In the genomic region with DNA sequence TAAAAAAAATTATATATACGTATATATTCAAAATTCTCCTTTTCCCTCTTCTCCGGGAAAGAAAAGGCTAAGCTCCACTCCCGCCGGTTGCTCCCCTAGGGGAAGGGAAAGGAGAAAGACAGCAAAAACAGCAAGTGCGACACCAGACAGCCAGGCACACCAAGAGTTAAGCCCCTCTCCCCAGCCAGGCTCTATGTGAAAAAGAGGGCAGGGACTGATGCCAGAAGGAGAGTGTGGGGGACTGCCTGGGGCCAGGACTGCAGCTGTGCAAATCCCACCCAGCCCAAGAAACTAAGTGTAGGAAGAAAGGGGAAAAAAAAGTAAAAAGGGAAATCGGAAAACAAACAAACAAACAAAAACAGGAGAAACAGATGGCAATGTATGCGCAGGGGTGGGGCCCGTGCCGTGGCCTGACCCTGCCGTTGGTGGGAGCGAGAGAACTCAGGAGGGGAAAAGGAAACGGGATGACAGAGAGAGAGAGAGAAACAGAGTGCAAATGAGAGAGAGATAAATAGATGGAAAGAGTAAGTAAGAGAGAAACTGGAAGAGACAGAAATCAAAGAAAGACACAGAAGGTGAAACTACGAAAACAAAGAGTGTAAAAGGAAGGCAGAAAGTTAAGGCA, we compare ENCODE assay signal across 15 cellular contexts. TPM values are rescaled to one million over a fixed set of nuclear protein-coding genes. Genes with fewer than 3 reads are reported as not detected.
DNase-seq lines count a peak whose midpoint lies in the region; ATAC-seq and TF ChIP-seq lines count a peak whose summit lies in the region.
"Had no signal": no experiment of that assay in that cellular context is flagged by ENCODE, and none has a peak within 500 bp of the region (broad histone marks: within the 10 kb centered on the region; RNA-seq: fewer than 3 reads in every experiment).

No MANE protein-coding gene starts in this region.

- peaks cover 27% of the 10 kb centered on the region for H3K4me1 ChIP-seq in A673 (ENCODE audit: insufficient read depth, low read length, poor library complexity, severe bottlenecking)
- H3K4me1 ChIP-seq: A549, right lobe of liver had no signal

- peaks cover 2% of the 10 kb centered on the region for H3K27me3 Mint-ChIP-seq in nephron progenitor cell (ENCODE audit: low read depth, poor library complexity)
- no peaks in the 10 kb centered on the region for H3K27me3 Mint-ChIP-seq in stimulated activated memory B cell treated with anti-CD40 and anti-IgM and Interleukin-4, amounts not matched to agents 10 μg/mL and 1 μg/mL and 100 μg/mL, for 72 hours
- H3K27me3 Mint-ChIP-seq in activated T-helper 1 cell treated with anti-CD3 and anti-CD28 coated beads, Interleukin-12 subunit alpha, Interleukin-12 subunit beta, Interleukin-2, Interleukin-4 antibody, amounts not matched to agents 30 ng/mL and 10 ng/mL and 1 ng/mL, durations not matched to agents 14 hours and 24 hours and 36 hours (ENCODE audit: insufficient read depth) = peaks cover 3% of the 10 kb centered on the region

- POLR2A ChIA-PET in A673 (lab: Charles Lee; ENCODE audit: low non-redundant PET) = no interaction called here

- intact Hi-C loops in A673 (cut with micrococcal nuclease; ENCODE audit: unreplicated experiment) = no loop called here
- intact Hi-C loops in activated T-helper 1 cell treated with anti-CD3 and anti-CD28 coated beads, Interleukin-12 subunit alpha, Interleukin-12 subunit beta, Interleukin-2, Interleukin-4 antibody, amounts not matched to agents 30 ng/mL and 10 ng/mL and 1 ng/mL, durations not matched to agents 14 hours and 24 hours and 36 hours (cut with micrococcal nuclease) = no loop called here

- CTCF ChIA-PET in A673 (lab: Charles Lee) = no interaction called here

- BruUV-seq in A673 (replicated peaks; lab: Mats Ljungman, UMichigan) = no TSS peak

- H3K36me3 Mint-ChIP-seq in nephron progenitor cell (ENCODE audit: low read depth) = no peaks in the 10 kb centered on the region
- no peaks in the 10 kb centered on the region for H3K36me3 Mint-ChIP-seq in stimulated activated memory B cell treated with anti-CD40 and anti-IgM and Interleukin-4, amounts not matched to agents 10 μg/mL and 1 μg/mL and 100 μg/mL, for 72 hours
- no peaks in the 10 kb centered on the region for H3K36me3 Mint-ChIP-seq in activated T-helper 1 cell treated with anti-CD3 and anti-CD28 coated beads, Interleukin-12 subunit alpha, Interleukin-12 subunit beta, Interleukin-2, Interleukin-4 antibody, amounts not matched to agents 30 ng/mL and 10 ng/mL and 1 ng/mL, durations not matched to agents 14 hours and 24 hours and 36 hours (ENCODE audit: low read depth)

- H3K4me3 Mint-ChIP-seq in nephron progenitor cell = peak overlapping the region; percentile 78
- H3K4me3 Mint-ChIP-seq in stimulated activated memory B cell treated with anti-CD40 and anti-IgM and Interleukin-4, amounts not matched to agents 10 μg/mL and 1 μg/mL and 100 μg/mL, for 72 hours = no peak overlapping the region
- H3K4me3 Mint-ChIP-seq in activated T-helper 1 cell treated with anti-CD3 and anti-CD28 coated beads, Interleukin-12 subunit alpha, Interleukin-12 subunit beta, Interleukin-2, Interleukin-4 antibody, amounts not matched to agents 30 ng/mL and 10 ng/mL and 1 ng/mL, durations not matched to agents 14 hours and 24 hours and 36 hours = no peak overlapping the region

- H3K9me3 Mint-ChIP-seq in nephron progenitor cell = peaks cover 20% of the 10 kb centered on the region
- no peaks in the 10 kb centered on the region for H3K9me3 Mint-ChIP-seq in stimulated activated memory B cell treated with anti-CD40 and anti-IgM and Interleukin-4, amounts not matched to agents 10 μg/mL and 1 μg/mL and 100 μg/mL, for 72 hours
- no peaks in the 10 kb centered on the region for H3K9me3 Mint-ChIP-seq in activated T-helper 1 cell treated with anti-CD3 and anti-CD28 coated beads, Interleukin-12 subunit alpha, Interleukin-12 subunit beta, Interleukin-2, Interleukin-4 antibody, amounts not matched to agents 30 ng/mL and 10 ng/mL and 1 ng/mL, durations not matched to agents 14 hours and 24 hours and 36 hours

- peak overlapping the region; percentile 75 for H3K9ac ChIP-seq in SK-N-MC (ENCODE audit: insufficient read length)

- H3K36me3 ChIP-seq in A673 (ENCODE audit: insufficient read depth, low read length, poor library complexity, severe bottlenecking) (no peaks in the 10 kb centered on the region), SK-N-MC (ENCODE audit: insufficient read depth, low read length) (no peaks in the 10 kb centered on the region)
- H3K36me3 ChIP-seq: HAP-1, right lobe of liver had no signal

- DNase-seq in A673 (ENCODE audit: low spot score) (peak; percentile 76), SK-N-MC (ENCODE audit: low read depth, low spot score) (peak; percentile 64), fibroblast of villous mesenchyme (ENCODE audit: low read depth) (peak; percentile 33), nephron progenitor cell (peak; percentile 51), omental fat pad (ENCODE audit: low spot score) (no peak), NOMO-1 treated with dmso at 0.1 percent for 144 hours (lab: John Stamatoyannopoulos, UW; ENCODE audit: unreplicated experiment) (no peak)
- DNase-seq in activated T-helper 1 cell treated with anti-CD3 and anti-CD28 coated beads, Interleukin-12 subunit alpha, Interleukin-12 subunit beta, Interleukin-2, Interleukin-4 antibody, amounts not matched to agents 30 ng/mL and 10 ng/mL and 1 ng/mL, durations not matched to agents 14 hours and 24 hours and 36 hours (ENCODE audit: low spot score) = no peak
- DNase-seq: Karpas-422, right lobe of liver, RPMI8226 had no signal

- H3K27me3 ChIP-seq in A673 (replicated peaks; ENCODE audit: insufficient read depth, low read depth, low read length, poor library complexity) = no peaks in the 10 kb centered on the region
- H3K27me3 ChIP-seq: right lobe of liver had no signal

- TF ChIP-seq CTCF in A673 (conservative IDR thresholded peaks at IDR 0.05; ENCODE audit: low read depth, low read length) (no peak), fibroblast of villous mesenchyme (IDR thresholded peaks at IDR 0.05; ENCODE audit: insufficient read depth, low read depth, low read length) (no peak), nephron progenitor cell (IDR thresholded peaks at IDR 0.05) (no peak), omental fat pad (IDR thresholded peaks at IDR 0.05) (no peak)

- peak overlapping the region; percentile 97 for H3K27ac Mint-ChIP-seq in nephron progenitor cell
- no peak overlapping the region for H3K27ac Mint-ChIP-seq in stimulated activated memory B cell treated with anti-CD40 and anti-IgM and Interleukin-4, amounts not matched to agents 10 μg/mL and 1 μg/mL and 100 μg/mL, for 72 hours
- H3K27ac Mint-ChIP-seq in activated T-helper 1 cell treated with anti-CD3 and anti-CD28 coated beads, Interleukin-12 subunit alpha, Interleukin-12 subunit beta, Interleukin-2, Interleukin-4 antibody, amounts not matched to agents 30 ng/mL and 10 ng/mL and 1 ng/mL, durations not matched to agents 14 hours and 24 hours and 36 hours = no peak overlapping the region

- H3K4me1 Mint-ChIP-seq in nephron progenitor cell = peaks cover 52% of the 10 kb centered on the region
- no peaks in the 10 kb centered on the region for H3K4me1 Mint-ChIP-seq in stimulated activated memory B cell treated with anti-CD40 and anti-IgM and Interleukin-4, amounts not matched to agents 10 μg/mL and 1 μg/mL and 100 μg/mL, for 72 hours
- no peaks in the 10 kb centered on the region for H3K4me1 Mint-ChIP-seq in activated T-helper 1 cell treated with anti-CD3 and anti-CD28 coated beads, Interleukin-12 subunit alpha, Interleukin-12 subunit beta, Interleukin-2, Interleukin-4 antibody, amounts not matched to agents 30 ng/mL and 10 ng/mL and 1 ng/mL, durations not matched to agents 14 hours and 24 hours and 36 hours (ENCODE audit: low read depth)

- ATAC-seq in omental fat pad (ENCODE audit: low FRiP score) = no peak
- no peak for ATAC-seq in stimulated activated memory B cell treated with anti-CD40 and anti-IgM and Interleukin-4, amounts not matched to agents 10 μg/mL and 1 μg/mL and 100 μg/mL, for 72 hours
- ATAC-seq: A549, GM12878, right lobe of liver had no signal

- H3K4me3 ChIP-seq in A673 (ENCODE audit: low read depth, low read length, poor library complexity, severe bottlenecking) = no peak overlapping the region
- peak overlapping the region; percentile 70 for H3K4me3 ChIP-seq in SK-N-MC
- H3K4me3 ChIP-seq in fibroblast of villous mesenchyme (ENCODE audit: low read depth, low read length) = peak overlapping the region; percentile 36
- H3K4me3 ChIP-seq: A549, GM12878, HAP-1, right lobe of liver had no signal

- H3K27ac ChIP-seq in A673 (ENCODE audit: low read depth, low read length, poor library complexity, severe bottlenecking) = peak overlapping the region; percentile 58
- peak overlapping the region; percentile 98 for H3K27ac ChIP-seq in SK-N-MC
- H3K27ac ChIP-seq: A549 had no signal

- H3K9me3 ChIP-seq in A673 (ENCODE audit: low read depth, low read length, poor library complexity, severe bottlenecking) (no peaks in the 10 kb centered on the region), SK-N-MC (ENCODE audit: low read depth, low read length) (peaks cover 10% of the 10 kb centered on the region; the same call in 1 of the 2 replicates)
- H3K9me3 ChIP-seq: A549, HAP-1, right lobe of liver had no signal

RNA-seq across cellular contexts. Expression of a gene that starts 27.6 kb away (rescaled TPM):
- not detected in 2 replicates for total RNA-seq in A673 (2021)
- total RNA-seq in fibroblast of villous mesenchyme = under 0.01 TPM in 2 replicates
- total RNA-seq in omental fat pad = 1 to 10 TPM in 3 of 4 donors, under 1 TPM in 1; 0.94 to 9.5 (median 1.9) TPM
- not detected in 2 replicates for total RNA-seq in activated T-helper 1 cell treated with anti-CD3 and anti-CD28 coated beads, Interleukin-12 subunit alpha, Interleukin-12 subunit beta, Interleukin-2, Interleukin-4 antibody, amounts not matched to agents 30 ng/mL and 10 ng/mL and 1 ng/mL, durations not matched to agents 14 hours and 24 hours and 36 hours
- total RNA-seq: epithelial cell of proximal tubule, GM12878 had no signal

RNA-seq across cellular contexts. Expression of a gene that starts 35.6 kb away (rescaled TPM):
- total RNA-seq in A673 (2021) = 0.20 TPM in 1 of 2 replicates, not detected in the other
- total RNA-seq in fibroblast of villous mesenchyme = 0.97 and 1.7 TPM in 2 replicates
- 100 to 1,000 TPM in 2 of 4 donors, 10 to 100 TPM in 2; 36.0 to 179 (median 89.4) TPM for total RNA-seq in omental fat pad
- total RNA-seq in activated T-helper 1 cell treated with anti-CD3 and anti-CD28 coated beads, Interleukin-12 subunit alpha, Interleukin-12 subunit beta, Interleukin-2, Interleukin-4 antibody, amounts not matched to agents 30 ng/mL and 10 ng/mL and 1 ng/mL, durations not matched to agents 14 hours and 24 hours and 36 hours = not detected in 2 replicates
- total RNA-seq: epithelial cell of proximal tubule, GM12878 had no signal

Comparison
In these comparisons a context has a peak if more than half of its experiments do, and no peak if none do; other contexts are left out.
1. DNase-seq: peak in A673 (single experiment), SK-N-MC (single experiment), fibroblast of villous mesenchyme (single experiment) and nephron progenitor cell (single experiment); none in omental fat pad (single experiment), NOMO-1 treated with dmso at 0.1 percent for 144 hours (single experiment) and activated T-helper 1 cell treated with anti-CD3 and anti-CD28 coated beads, Interleukin-12 subunit alpha, Interleukin-12 subunit beta, Interleukin-2, Interleukin-4 antibody, amounts not matched to agents 30 ng/mL and 10 ng/mL and 1 ng/mL, durations not matched to agents 14 hours and 24 hours and 36 hours (single experiment).
2. RNA of a gene that starts 35.6 kb away (total RNA-seq): 36.0 to 179 TPM in omental fat pad; 0.97 to 1.7 TPM in fibroblast of villous mesenchyme, 0.20 TPM in A673 and not detected in activated T-helper 1 cell treated with anti-CD3 and anti-CD28 coated beads, Interleukin-12 subunit alpha, Interleukin-12 subunit beta, Interleukin-2, Interleukin-4 antibody, amounts not matched to agents 30 ng/mL and 10 ng/mL and 1 ng/mL, durations not matched to agents 14 hours and 24 hours and 36 hours; every median in the first group is over 10 times any median in the second.